ENCODE assay signal across 1 cellular context in genomic region chr2:134120718-134121630, GRCh38.
TF ChIP-seq lines count a peak whose summit lies in the region.

No MANE protein-coding gene starts in this region.

TF ChIP-seq in SK-N-SH, 30 proteins besides CTCF, POLR2A, EP300 and RAD21 (continued from another document):
- TF ChIP-seq USF1 (IDR thresholded peaks at IDR 0.05; ENCODE audit: borderline replicate concordance, low read depth) (no peak), MAX (IDR thresholded peaks at IDR 0.05; ENCODE audit: low read depth) (no peak), ELF1 (IDR thresholded peaks at IDR 0.05) (no peak), NRF1 (IDR thresholded peaks at IDR 0.05; ENCODE audit: low read depth, low read length) (peak; percentile 72), PBX3 (IDR thresholded peaks at IDR 0.05) (no peak), ZBTB33 (IDR thresholded peaks at IDR 0.05; ENCODE audit: borderline replicate concordance, low read depth) (no peak), MEF2A (IDR thresholded peaks at IDR 0.05; ENCODE audit: borderline replicate concordance, low read depth) (no peak), SIN3A (IDR thresholded peaks at IDR 0.05; ENCODE audit: borderline replicate concordance, low read depth, low read length) (no peak), FOXM1 (IDR thresholded peaks at IDR 0.05; ENCODE audit: low read depth) (no peak), FOSL2 (IDR thresholded peaks at IDR 0.05; ENCODE audit: borderline replicate concordance, low read depth) (no peak), JUND (IDR thresholded peaks at IDR 0.05) (no peak), REST (IDR thresholded peaks at IDR 0.05; ENCODE audit: low read depth, low read length) (no peak)
